11 cellular contexts compared by ENCODE assay signal in genomic region chr1:16061989-16062686, GRCh38. TPM values are rescaled to one million over a fixed set of nuclear protein-coding genes. Genes with fewer than 3 reads are reported as not detected.
DNase-seq lines count a peak whose midpoint lies in the region; FAIRE-seq and TF ChIP-seq lines count a peak whose summit lies in the region.
"Not testable (repeated sequence)": the region's sequence is repeated elsewhere in the genome, so short reads cannot be mapped to it uniquely, and the experiment has no call there.
"Had no signal": no experiment of that assay in that cellular context is flagged by ENCODE, and none has a peak within 500 bp of the region (broad histone marks: within the 10 kb centered on the region; RNA-seq: fewer than 3 reads in every experiment).

No MANE protein-coding gene starts in this region.

- DNase-seq in G401 (ENCODE audit: low spot score) (peak; percentile 81), cerebellum (ENCODE audit: low spot score) (peak; percentile 81), osteoblast (ENCODE audit: insufficient read length, low spot score, missing footprints) (peak; percentile 45), substantia nigra (lab: John Stamatoyannopoulos, UW) (peak in 18 of 49 donors; percentile 20 to 62 (median 38))
- not testable (repeated sequence) for DNase-seq in bronchial epithelial cell (ENCODE audit: low read depth); neural progenitor cell (ENCODE audit: low spot score)

- H3K36me3 Mint-ChIP-seq in neural progenitor cell: not testable (repeated sequence)

- H3K4me1 Mint-ChIP-seq in neural progenitor cell: peaks cover 40% of the 10 kb centered on the region

- H3K4me1 ChIP-seq in neural progenitor cell: peaks cover 16% of the 10 kb centered on the region
- not testable (repeated sequence) for H3K4me1 ChIP-seq in osteoblast (ENCODE audit: insufficient read depth, low read length)

- not testable (repeated sequence) for H3K4me3 Mint-ChIP-seq in neural progenitor cell

- H3K27ac Mint-ChIP-seq in neural progenitor cell: peak overlapping the region; percentile 43

- H2AFZ ChIP-seq in neural progenitor cell (replicated peaks); osteoblast (ENCODE audit: low read length): not testable (repeated sequence)

- H3K4me3 ChIP-seq in bronchial epithelial cell (ENCODE audit: low read depth, low read length); neural progenitor cell; osteoblast (ENCODE audit: insufficient read depth, low read length): not testable (repeated sequence)

- H3K9me3 Mint-ChIP-seq in neural progenitor cell: not testable (repeated sequence)

- not testable (repeated sequence) for H3K27ac ChIP-seq in neural progenitor cell; osteoblast (ENCODE audit: low read depth, low read length)
- H3K27ac ChIP-seq in substantia nigra (ENCODE audit: low read depth, low read length, poor library complexity, severe bottlenecking): peak overlapping the region; percentile 35

- H3K9me3 ChIP-seq in neural progenitor cell (ENCODE audit: low read depth); osteoblast (ENCODE audit: low read depth, low read length): not testable (repeated sequence)

- not testable (repeated sequence) for H3K79me2 ChIP-seq in neural progenitor cell (ENCODE audit: low read depth); osteoblast (ENCODE audit: insufficient read depth, low read length)

- not testable (repeated sequence) for H3F3A ChIP-seq in neural progenitor cell (ENCODE audit: low read depth)

- FAIRE-seq in bronchial epithelial cell (lab: Jason Lieb, UNC): peak; percentile 40

- not testable (repeated sequence) for H3K4me2 ChIP-seq in neural progenitor cell; osteoblast (ENCODE audit: insufficient read depth, low read length)

- in situ Hi-C loops in G401 (cut with HindIII; ENCODE audit: low sequenced_read_pairs): not testable (repeated sequence)

- peaks cover 10% of the 10 kb centered on the region for H3K27me3 Mint-ChIP-seq in neural progenitor cell (ENCODE audit: insufficient read depth, low read depth)

- H3K27me3 ChIP-seq in bronchial epithelial cell (ENCODE audit: control insufficient read depth, insufficient read depth, low read length); neural progenitor cell; osteoblast (ENCODE audit: insufficient read depth, low read length): not testable (repeated sequence)

- H3K36me3 ChIP-seq in bronchial epithelial cell (ENCODE audit: control insufficient read depth, insufficient read depth, low read length); neural progenitor cell; osteoblast (ENCODE audit: insufficient read depth, low read length): not testable (repeated sequence)

- not testable (repeated sequence) for H4K20me1 ChIP-seq in neural progenitor cell (ENCODE audit: low read depth); osteoblast (ENCODE audit: insufficient read depth, low read length)

- not testable (repeated sequence) for H3K9ac ChIP-seq in neural progenitor cell

- not testable (repeated sequence) for TF ChIP-seq CTCF in bronchial epithelial cell (IDR thresholded peaks at IDR 0.05; ENCODE audit: insufficient read depth, low read length, severe bottlenecking); neural progenitor cell (IDR thresholded peaks at IDR 0.05); osteoblast (IDR thresholded peaks at IDR 0.05; ENCODE audit: extremely low read depth, low read depth, low read length)

RNA-seq across cellular contexts. Expression of gene FAM131C, which starts 11.3 kb away (rescaled TPM):
- 0.88 and 1.3 TPM in 2 replicates for total RNA-seq in G401 (2014; rRNA removed; shearing (Covaris generic))
- 0.53 and 0.77 TPM in 2 replicates for total RNA-seq in bronchial epithelial cell
- 1.8 TPM for total RNA-seq in cerebellum
- 0.13 and 2.6 TPM in 2 replicates for total RNA-seq in neural progenitor cell (ENCODE audit: low replicate concordance)
- 0.36 TPM in 1 of 2 replicates, not detected in the other for total RNA-seq in osteoblast
- total RNA-seq: CD4-positive, alpha-beta memory T cell; CD4-positive, CD25-positive, alpha-beta regulatory T cell; GM12878 had no signal

RNA-seq across cellular contexts. Expression of gene CLCNKB, which starts 18.6 kb away (rescaled TPM):
- 1.3 TPM in 1 of 2 replicates, not detected in the other for total RNA-seq in G401 (2014; rRNA removed; shearing (Covaris generic))
- under 0.01 and 0.26 TPM in 2 replicates for total RNA-seq in bronchial epithelial cell
- total RNA-seq in cerebellum: 0.45 TPM
- total RNA-seq in neural progenitor cell (ENCODE audit: low replicate concordance): 0.97 and 2.7 TPM in 2 replicates
- total RNA-seq in osteoblast: 0.29 and 0.36 TPM in 2 replicates
- total RNA-seq: CD4-positive, alpha-beta memory T cell; CD4-positive, CD25-positive, alpha-beta regulatory T cell; CD8-positive, alpha-beta memory T cell; GM12878 had no signal

RNA-seq across cellular contexts. Expression of gene CLCNKA, which starts 40.3 kb away (rescaled TPM):
- total RNA-seq in G401 (2014; rRNA removed; shearing (Covaris generic)): 0.31 and 1.1 TPM in 2 replicates
- total RNA-seq in bronchial epithelial cell: not detected in 2 replicates
- total RNA-seq in cerebellum: not detected
- total RNA-seq in neural progenitor cell (ENCODE audit: low replicate concordance): not detected in 2 replicates
- not detected in 2 replicates for total RNA-seq in osteoblast
- total RNA-seq: A673; CD4-positive, alpha-beta memory T cell; CD4-positive, CD25-positive, alpha-beta regulatory T cell; CD8-positive, alpha-beta memory T cell; GM12878 had no signal

RNA-seq across cellular contexts. Expression of gene HSPB7, which starts 44.3 kb away (rescaled TPM):
- total RNA-seq in G401 (2014; rRNA removed; shearing (Covaris generic)): 3.2 and 7.1 TPM in 2 replicates
- total RNA-seq in bronchial epithelial cell (under 0.01 TPM in 1 of 2 replicates, not detected in the other), cerebellum (0.36 TPM), neural progenitor cell (ENCODE audit: low replicate concordance) (not detected in 2 replicates), osteoblast (4.1 and 6.9 TPM in 2 replicates)
- total RNA-seq: A673; CD4-positive, alpha-beta memory T cell; CD4-positive, CD25-positive, alpha-beta regulatory T cell; CD8-positive, alpha-beta memory T cell; GM12878 had no signal

RNA-seq across cellular contexts. Expression of gene SRARP, which starts 58.1 kb away (rescaled TPM):
- total RNA-seq in G401 (2014; rRNA removed; shearing (Covaris generic)): not detected in 2 replicates
- total RNA-seq in bronchial epithelial cell: not detected in 2 replicates
- total RNA-seq in cerebellum: 0.82 TPM
- total RNA-seq in neural progenitor cell (ENCODE audit: low replicate concordance): not detected in 2 replicates
- not detected in 2 replicates for total RNA-seq in osteoblast
- total RNA-seq: A673; CD4-positive, alpha-beta memory T cell; CD4-positive, CD25-positive, alpha-beta regulatory T cell; CD8-positive, alpha-beta memory T cell; GM12878 had no signal
